ENCODE assay signal across 8 cellular contexts in genomic region chr2:10810175-10811161, GRCh38. TPM values are rescaled to one million over a fixed set of nuclear protein-coding genes. Genes with fewer than 3 reads are reported as not detected.
DNase-seq lines count a peak whose midpoint lies in the region; TF ChIP-seq lines count a peak whose summit lies in the region.

No MANE protein-coding gene starts in this region.

- no peak overlapping the region for H2AFZ ChIP-seq in GM23248

- in situ Hi-C loops in GM23248 (cut with MboI), result no loop called here

- peaks cover 16% of the 10 kb centered on the region for H3K9me3 Mint-ChIP-seq in nephron progenitor cell

- peaks cover 30% of the 10 kb centered on the region for H3K36me3 Mint-ChIP-seq in nephron progenitor cell (ENCODE audit: low read depth)

- 69 to 70% methylated on average over 8 of the region's 8 CpGs for WGBS in GM23248 (ENCODE audit: low coverage in 1 of 2, low lambda C conversion rate in 2 of 2, missing lambda C conversion rate in 2 of 2), 2 experiments

- no peaks in the 10 kb centered on the region for H3K27me3 ChIP-seq in GM23248 (replicated peaks; ENCODE audit: insufficient read depth)

- peak overlapping the region; percentile 78 for H3K27ac Mint-ChIP-seq in nephron progenitor cell

- H3K9me3 ChIP-seq in GM23248 (ENCODE audit: low read depth), result no peaks in the 10 kb centered on the region

- DNase-seq in GM23248 (peak; percentile 34), NCI-H2171 (lab: John Stamatoyannopoulos, UW) (peak; percentile 87), nephron progenitor cell (no peak), AML-193 (lab: John Stamatoyannopoulos, UW) (no peak), SKM-1 (lab: John Stamatoyannopoulos, UW; ENCODE audit: unreplicated experiment) (no peak)
- DNase-seq in central memory CD4-positive, alpha-beta T cell, result peak; percentile 26
- no peak for DNase-seq in stimulated activated CD4-positive, alpha-beta T cell treated with anti-CD3 and anti-CD28 coated beads, Interleukin-2, amount 100 ng/mL, for 24 hours

- peaks cover 47% of the 10 kb centered on the region for H3K4me1 Mint-ChIP-seq in nephron progenitor cell

- TF ChIP-seq CTCF in GM12875 (IDR thresholded peaks at IDR 0.05; ENCODE audit: borderline replicate concordance, insufficient read depth, low read depth, low read length) (no peak), nephron progenitor cell (IDR thresholded peaks at IDR 0.05) (no peak)

- H3K9ac ChIP-seq in GM23248, result peak overlapping the region; percentile 93

- H3K36me3 ChIP-seq in GM23248 (ENCODE audit: low read depth), result no peaks in the 10 kb centered on the region

- H3K27ac ChIP-seq in GM23248, result peak overlapping the region; percentile 67; the same call in 1 of the 2 replicates

- H4K20me1 ChIP-seq in GM23248 (ENCODE audit: insufficient read depth), result no peaks in the 10 kb centered on the region

- H3F3A ChIP-seq in GM23248 (ENCODE audit: insufficient read depth), result peaks cover 5% of the 10 kb centered on the region; the same call in 1 of the 2 replicates

- H3K27me3 Mint-ChIP-seq in nephron progenitor cell (ENCODE audit: low read depth, poor library complexity), result no peaks in the 10 kb centered on the region

- H3K79me2 ChIP-seq in GM23248 (ENCODE audit: insufficient read depth), result peaks cover 67% of the 10 kb centered on the region

- H3K9me2 ChIP-seq in GM23248 (ENCODE audit: insufficient read depth), result no peaks in the 10 kb centered on the region

- peak overlapping the region; percentile 94 for H3K4me3 Mint-ChIP-seq in nephron progenitor cell

- peaks cover 17% of the 10 kb centered on the region for H3K4me1 ChIP-seq in GM23248 (ENCODE audit: insufficient read depth)

- peak overlapping the region; percentile 73 for H3K4me3 ChIP-seq in GM12875 (ENCODE audit: low read depth, low read length)
- H3K4me3 ChIP-seq in GM23248, result peak overlapping the region; percentile 86

- peak overlapping the region; percentile 84 for H3K4me2 ChIP-seq in GM23248 (ENCODE audit: unreplicated experiment)

RNA-seq across cellular contexts. Expression of gene PDIA6, which starts 2.1 kb away (rescaled TPM):
- 363 and 367 TPM in 2 replicates for total RNA-seq in GM23248 (2014; rRNA removed; shearing (Covaris generic))
- 502 and 516 TPM in 2 replicates for polyA plus RNA-seq in GM23248 (2016; fragmentation: Nextera tagmentation; extraction: Ambion mirVana)

Comparison
In these comparisons a context has a peak if more than half of its experiments do, and no peak if none do; other contexts are left out.
1. DNase-seq: peak in GM23248 (single experiment), NCI-H2171 (single experiment) and central memory CD4-positive, alpha-beta T cell (single experiment); none in nephron progenitor cell (single experiment), stimulated activated CD4-positive, alpha-beta T cell treated with anti-CD3 and anti-CD28 coated beads, Interleukin-2, amount 100 ng/mL, for 24 hours (0 of 2), AML-193 (0 of 2) and SKM-1 (single experiment).